Comparison of ENCODE assay signal across 7 cellular contexts in the genomic region with DNA sequence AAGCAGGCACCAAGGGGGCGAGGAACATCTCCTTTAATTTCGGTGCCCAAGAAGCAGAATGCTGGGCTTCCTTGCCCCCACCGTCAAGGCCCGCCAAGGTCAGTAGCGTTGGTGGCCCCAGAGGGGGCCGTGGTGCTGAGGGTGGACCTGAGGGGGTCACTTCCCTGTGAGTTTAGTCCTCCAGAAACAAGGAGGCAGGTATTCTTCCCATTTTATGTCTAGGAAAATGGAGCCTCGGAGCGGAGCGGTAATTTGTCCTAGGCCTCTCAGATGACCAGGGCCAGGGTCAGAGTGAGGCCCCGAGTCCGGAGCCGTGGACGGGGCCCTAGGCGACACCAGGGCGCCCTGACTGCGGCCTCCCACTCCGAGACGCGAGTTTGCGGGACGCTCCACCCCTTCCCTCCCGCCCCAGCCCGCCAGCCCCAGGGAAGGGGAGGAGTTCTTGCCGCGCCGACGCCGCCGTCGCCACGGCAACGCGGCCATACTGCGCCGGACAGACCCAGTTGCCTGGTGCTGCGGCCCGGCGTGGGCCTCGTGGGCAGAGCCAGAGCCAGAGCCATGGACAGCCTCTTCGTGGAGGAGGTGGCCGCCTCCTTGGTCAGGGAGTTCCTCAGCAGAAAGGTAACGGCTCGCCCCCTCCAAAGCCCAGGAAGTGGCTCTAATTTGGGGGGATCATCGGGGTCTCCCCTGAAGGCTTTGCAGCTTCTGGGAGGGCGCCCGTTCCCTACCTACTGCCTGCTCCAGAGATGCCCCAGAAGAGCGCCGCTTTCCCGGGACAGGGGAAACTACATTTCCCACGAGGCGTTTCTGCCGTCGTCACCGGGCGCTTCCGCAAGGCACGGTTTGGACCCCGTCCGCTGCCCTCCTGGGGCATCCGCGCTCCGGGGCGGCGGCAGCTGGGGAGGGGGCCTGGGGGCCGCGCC.
DNase-seq lines count a peak whose midpoint lies in the region; ATAC-seq and TF ChIP-seq lines count a peak whose summit lies in the region.

A gene (plus strand): TSS at position 482 of the 923 bp plus-strand sequence. CDS start 77 bp downstream, at position 559.

- H3K4me3 ChIP-seq in choroid plexus epithelial cell (ENCODE audit: low read depth, low read length), result peak within 1 kb of the TSS; percentile 71

- peak; percentile 59 for ATAC-seq in GM18517 (IDR thresholded peaks at IDR 0.05; ENCODE audit: unreplicated experiment)
- ATAC-seq in HG02970 (IDR thresholded peaks at IDR 0.05; ENCODE audit: low FRiP score, unreplicated experiment), result peak; percentile 72

- peak; percentile 26 for TF ChIP-seq CTCF in choroid plexus epithelial cell (conservative IDR thresholded peaks at IDR 0.05; ENCODE audit: low read depth, low read length)

- DNase-seq in NCI-H2171 (lab: John Stamatoyannopoulos, UW) (peak; percentile 43), choroid plexus epithelial cell (ENCODE audit: low read depth) (peak; percentile 86), kidney glomerular epithelial cell (lab: John Stamatoyannopoulos, UW) (peak; percentile 78)
- DNase-seq in activated CD4-positive, alpha-beta T cell treated with anti-CD3 and anti-CD28 coated beads for 4 hours, result peak; percentile 54 to 56
- peak; percentile 47 to 68 for DNase-seq in stimulated activated CD4-positive, alpha-beta T cell treated with anti-CD3 and anti-CD28 coated beads, Interleukin-15, amount 100 ng/mL, for 48 hours (ENCODE audit: low read depth in 2 of 2)

Comparison
In these comparisons a context has a peak if more than half of its experiments do, and no peak if none do; other contexts are left out.
1. Peak in every context shown above with its lines: DNase-seq, ATAC-seq and H3K4me3 ChIP-seq.